In the genomic region with DNA sequence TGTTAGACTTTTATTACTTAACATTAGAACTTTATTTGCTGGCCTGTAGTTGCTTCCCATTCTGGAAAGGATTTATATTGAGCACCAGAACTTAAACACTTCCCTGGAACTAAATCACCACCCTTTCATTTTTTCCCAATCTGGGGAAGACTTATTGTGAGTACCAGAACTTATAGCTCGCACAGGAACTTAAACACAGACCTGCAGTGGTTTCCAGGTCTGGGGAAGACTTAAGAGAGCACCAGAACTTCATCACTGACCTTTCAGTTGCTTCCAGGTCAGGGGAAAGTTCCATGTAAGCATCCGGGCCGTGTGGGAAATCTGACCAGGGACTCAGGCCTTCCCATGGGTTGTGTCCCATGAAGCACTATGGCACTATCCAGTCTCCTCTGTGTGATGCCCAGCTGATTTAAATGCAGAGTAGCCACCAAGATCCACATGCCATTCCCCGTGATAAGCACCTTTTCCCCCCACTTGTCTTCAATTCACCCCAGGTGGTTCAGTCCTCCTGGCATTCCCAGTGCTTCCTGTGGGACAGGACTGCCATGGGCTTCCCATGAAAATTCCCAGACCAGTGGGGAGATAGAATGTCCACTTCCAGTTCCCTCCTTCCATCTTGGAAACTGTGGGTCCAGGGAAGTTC, we compare ENCODE assay signal across 1 cellular context.
TF ChIP-seq lines count a peak whose summit lies in the region.

No MANE protein-coding gene starts in this region.

TF ChIP-seq in K562, 482 proteins besides CTCF, POLR2A, EP300 and RAD21 (continued from another document and continues in another):
- TF ChIP-seq, protein P1, sequence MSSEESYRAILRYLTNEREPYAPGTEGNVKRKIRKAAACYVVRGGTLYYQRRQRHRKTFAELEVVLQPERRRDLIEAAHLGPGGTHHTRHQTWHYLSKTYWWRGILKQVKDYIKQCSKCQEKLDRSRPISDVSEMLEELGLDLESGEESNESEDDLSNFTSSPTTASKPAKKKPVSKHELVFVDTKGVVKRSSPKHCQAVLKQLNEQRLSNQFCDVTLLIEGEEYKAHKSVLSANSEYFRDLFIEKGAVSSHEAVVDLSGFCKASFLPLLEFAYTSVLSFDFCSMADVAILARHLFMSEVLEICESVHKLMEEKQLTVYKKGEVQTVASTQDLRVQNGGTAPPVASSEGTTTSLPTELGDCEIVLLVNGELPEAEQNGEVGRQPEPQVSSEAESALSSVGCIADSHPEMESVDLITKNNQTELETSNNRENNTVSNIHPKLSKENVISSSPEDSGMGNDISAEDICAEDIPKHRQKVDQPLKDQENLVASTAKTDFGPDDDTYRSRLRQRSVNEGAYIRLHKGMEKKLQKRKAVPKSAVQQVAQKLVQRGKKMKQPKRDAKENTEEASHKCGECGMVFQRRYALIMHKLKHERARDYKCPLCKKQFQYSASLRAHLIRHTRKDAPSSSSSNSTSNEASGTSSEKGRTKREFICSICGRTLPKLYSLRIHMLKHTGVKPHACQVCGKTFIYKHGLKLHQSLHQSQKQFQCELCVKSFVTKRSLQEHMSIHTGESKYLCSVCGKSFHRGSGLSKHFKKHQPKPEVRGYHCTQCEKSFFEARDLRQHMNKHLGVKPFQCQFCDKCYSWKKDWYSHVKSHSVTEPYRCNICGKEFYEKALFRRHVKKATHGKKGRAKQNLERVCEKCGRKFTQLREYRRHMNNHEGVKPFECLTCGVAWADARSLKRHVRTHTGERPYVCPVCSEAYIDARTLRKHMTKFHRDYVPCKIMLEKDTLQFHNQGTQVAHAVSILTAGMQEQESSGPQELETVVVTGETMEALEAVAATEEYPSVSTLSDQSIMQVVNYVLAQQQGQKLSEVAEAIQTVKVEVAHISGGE (CRISPR knock-in tag; IDR thresholded peaks at IDR 0.05) = peak in 2 of 3 experiments; percentile 65 to 90; a peak in 4 of 6 replicates
- TF ChIP-seq, protein P2, sequence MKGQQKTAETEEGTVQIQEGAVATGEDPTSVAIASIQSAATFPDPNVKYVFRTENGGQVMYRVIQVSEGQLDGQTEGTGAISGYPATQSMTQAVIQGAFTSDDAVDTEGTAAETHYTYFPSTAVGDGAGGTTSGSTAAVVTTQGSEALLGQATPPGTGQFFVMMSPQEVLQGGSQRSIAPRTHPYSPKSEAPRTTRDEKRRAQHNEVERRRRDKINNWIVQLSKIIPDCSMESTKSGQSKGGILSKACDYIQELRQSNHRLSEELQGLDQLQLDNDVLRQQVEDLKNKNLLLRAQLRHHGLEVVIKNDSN (CRISPR knock-in tag; IDR thresholded peaks at IDR 0.05) = no peak
- TF ChIP-seq CBFB (CRISPR knock-in tag; IDR thresholded peaks at IDR 0.05) (no peak), PRPF4 (IDR thresholded peaks at IDR 0.05; ENCODE audit: insufficient read depth, low read depth, low read length, poor library complexity, severe bottlenecking) (no peak), PHTF2 (CRISPR knock-in tag; IDR thresholded peaks at IDR 0.05) (no peak), NRF1 (conservative IDR thresholded peaks at IDR 0.05 in 1 of 2, IDR thresholded peaks at IDR 0.05 in 1 of 2) (no peak), EHMT2 (IDR thresholded peaks at IDR 0.05) (0 out of 2 replicates have a peak, but pooled peaks have one; percentile 14), KDM5B (IDR thresholded peaks at IDR 0.05; ENCODE audit: insufficient replicate concordance, low read depth, low read length) (no peak), CTBP1 (IDR thresholded peaks at IDR 0.05; ENCODE audit: borderline replicate concordance) (no peak), NR2C2 (CRISPR knock-in tag; IDR thresholded peaks at IDR 0.05) (peak; percentile 92), NR2C2 (tag; IDR thresholded peaks at IDR 0.05) (peak; percentile 88), EWSR1 (IDR thresholded peaks at IDR 0.05; ENCODE audit: borderline replicate concordance, low read depth, partially characterized antibody) (no peak), RCOR1 (IDR thresholded peaks at IDR 0.05; ENCODE audit: borderline replicate concordance in 1 of 2, low read depth in 2 of 2, low read length in 2 of 2) (no peak), GABPA (tag; conservative IDR thresholded peaks at IDR 0.05; ENCODE audit: low read depth) (peak; percentile 43; the same call in 1 of the 2 replicates), ZNF133 (CRISPR knock-in tag; IDR thresholded peaks at IDR 0.05) (no peak), GABPB1 (CRISPR knock-in tag; IDR thresholded peaks at IDR 0.05) (peak; percentile 73), PTTG1 (tag; IDR thresholded peaks at IDR 0.05; ENCODE audit: low read depth) (no peak), BDP1 (IDR thresholded peaks at IDR 0.05; ENCODE audit: insufficient read depth, insufficient read length) (no peak), NR2C1 (IDR thresholded peaks at IDR 0.05) (peak; percentile 92), NR2C1 (tag; IDR thresholded peaks at IDR 0.05) (peak; percentile 93), ZNF830 (CRISPR knock-in tag; IDR thresholded peaks at IDR 0.05) (no peak), PPARD (CRISPR knock-in tag; IDR thresholded peaks at IDR 0.05) (no peak), RBM34 (IDR thresholded peaks at IDR 0.05; ENCODE audit: borderline replicate concordance, insufficient read depth, low read length) (no peak), DIDO1 (tag; IDR thresholded peaks at IDR 0.05; ENCODE audit: low read depth) (no peak), SREBF1 (IDR thresholded peaks at IDR 0.05; ENCODE audit: borderline replicate concordance, low read depth, low read length) (no peak), POU5F1 (IDR thresholded peaks at IDR 0.05; ENCODE audit: borderline replicate concordance, low read depth, low read length, partially characterized antibody) (no peak)
- TF ChIP-seq, protein P3, sequence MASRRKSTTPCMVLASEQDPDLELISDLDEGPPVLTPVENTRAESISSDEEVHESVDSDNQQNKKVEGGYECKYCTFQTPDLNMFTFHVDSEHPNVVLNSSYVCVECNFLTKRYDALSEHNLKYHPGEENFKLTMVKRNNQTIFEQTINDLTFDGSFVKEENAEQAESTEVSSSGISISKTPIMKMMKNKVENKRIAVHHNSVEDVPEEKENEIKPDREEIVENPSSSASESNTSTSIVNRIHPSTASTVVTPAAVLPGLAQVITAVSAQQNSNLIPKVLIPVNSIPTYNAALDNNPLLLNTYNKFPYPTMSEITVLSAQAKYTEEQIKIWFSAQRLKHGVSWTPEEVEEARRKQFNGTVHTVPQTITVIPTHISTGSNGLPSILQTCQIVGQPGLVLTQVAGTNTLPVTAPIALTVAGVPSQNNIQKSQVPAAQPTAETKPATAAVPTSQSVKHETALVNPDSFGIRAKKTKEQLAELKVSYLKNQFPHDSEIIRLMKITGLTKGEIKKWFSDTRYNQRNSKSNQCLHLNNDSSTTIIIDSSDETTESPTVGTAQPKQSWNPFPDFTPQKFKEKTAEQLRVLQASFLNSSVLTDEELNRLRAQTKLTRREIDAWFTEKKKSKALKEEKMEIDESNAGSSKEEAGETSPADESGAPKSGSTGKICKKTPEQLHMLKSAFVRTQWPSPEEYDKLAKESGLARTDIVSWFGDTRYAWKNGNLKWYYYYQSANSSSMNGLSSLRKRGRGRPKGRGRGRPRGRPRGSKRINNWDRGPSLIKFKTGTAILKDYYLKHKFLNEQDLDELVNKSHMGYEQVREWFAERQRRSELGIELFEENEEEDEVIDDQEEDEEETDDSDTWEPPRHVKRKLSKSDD (conservative IDR thresholded peaks at IDR 0.05; ENCODE audit: low read length) = no peak
- TF ChIP-seq, protein P4, sequence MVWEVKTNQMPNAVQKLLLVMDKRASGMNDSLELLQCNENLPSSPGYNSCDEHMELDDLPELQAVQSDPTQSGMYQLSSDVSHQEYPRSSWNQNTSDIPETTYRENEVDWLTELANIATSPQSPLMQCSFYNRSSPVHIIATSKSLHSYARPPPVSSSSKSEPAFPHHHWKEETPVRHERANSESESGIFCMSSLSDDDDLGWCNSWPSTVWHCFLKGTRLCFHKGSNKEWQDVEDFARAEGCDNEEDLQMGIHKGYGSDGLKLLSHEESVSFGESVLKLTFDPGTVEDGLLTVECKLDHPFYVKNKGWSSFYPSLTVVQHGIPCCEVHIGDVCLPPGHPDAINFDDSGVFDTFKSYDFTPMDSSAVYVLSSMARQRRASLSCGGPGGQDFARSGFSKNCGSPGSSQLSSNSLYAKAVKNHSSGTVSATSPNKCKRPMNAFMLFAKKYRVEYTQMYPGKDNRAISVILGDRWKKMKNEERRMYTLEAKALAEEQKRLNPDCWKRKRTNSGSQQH (CRISPR knock-in tag; IDR thresholded peaks at IDR 0.05) = no peak
- TF ChIP-seq, protein P5, sequence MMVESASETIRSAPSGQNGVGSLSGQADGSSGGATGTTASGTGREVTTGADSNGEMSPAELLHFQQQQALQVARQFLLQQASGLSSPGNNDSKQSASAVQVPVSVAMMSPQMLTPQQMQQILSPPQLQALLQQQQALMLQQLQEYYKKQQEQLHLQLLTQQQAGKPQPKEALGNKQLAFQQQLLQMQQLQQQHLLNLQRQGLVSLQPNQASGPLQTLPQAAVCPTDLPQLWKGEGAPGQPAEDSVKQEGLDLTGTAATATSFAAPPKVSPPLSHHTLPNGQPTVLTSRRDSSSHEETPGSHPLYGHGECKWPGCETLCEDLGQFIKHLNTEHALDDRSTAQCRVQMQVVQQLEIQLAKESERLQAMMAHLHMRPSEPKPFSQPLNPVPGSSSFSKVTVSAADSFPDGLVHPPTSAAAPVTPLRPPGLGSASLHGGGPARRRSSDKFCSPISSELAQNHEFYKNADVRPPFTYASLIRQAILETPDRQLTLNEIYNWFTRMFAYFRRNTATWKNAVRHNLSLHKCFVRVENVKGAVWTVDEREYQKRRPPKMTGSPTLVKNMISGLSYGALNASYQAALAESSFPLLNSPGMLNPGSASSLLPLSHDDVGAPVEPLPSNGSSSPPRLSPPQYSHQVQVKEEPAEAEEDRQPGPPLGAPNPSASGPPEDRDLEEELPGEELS (CRISPR knock-in tag; IDR thresholded peaks at IDR 0.05; ENCODE audit: borderline replicate concordance) = no peak
- TF ChIP-seq, protein P6, sequence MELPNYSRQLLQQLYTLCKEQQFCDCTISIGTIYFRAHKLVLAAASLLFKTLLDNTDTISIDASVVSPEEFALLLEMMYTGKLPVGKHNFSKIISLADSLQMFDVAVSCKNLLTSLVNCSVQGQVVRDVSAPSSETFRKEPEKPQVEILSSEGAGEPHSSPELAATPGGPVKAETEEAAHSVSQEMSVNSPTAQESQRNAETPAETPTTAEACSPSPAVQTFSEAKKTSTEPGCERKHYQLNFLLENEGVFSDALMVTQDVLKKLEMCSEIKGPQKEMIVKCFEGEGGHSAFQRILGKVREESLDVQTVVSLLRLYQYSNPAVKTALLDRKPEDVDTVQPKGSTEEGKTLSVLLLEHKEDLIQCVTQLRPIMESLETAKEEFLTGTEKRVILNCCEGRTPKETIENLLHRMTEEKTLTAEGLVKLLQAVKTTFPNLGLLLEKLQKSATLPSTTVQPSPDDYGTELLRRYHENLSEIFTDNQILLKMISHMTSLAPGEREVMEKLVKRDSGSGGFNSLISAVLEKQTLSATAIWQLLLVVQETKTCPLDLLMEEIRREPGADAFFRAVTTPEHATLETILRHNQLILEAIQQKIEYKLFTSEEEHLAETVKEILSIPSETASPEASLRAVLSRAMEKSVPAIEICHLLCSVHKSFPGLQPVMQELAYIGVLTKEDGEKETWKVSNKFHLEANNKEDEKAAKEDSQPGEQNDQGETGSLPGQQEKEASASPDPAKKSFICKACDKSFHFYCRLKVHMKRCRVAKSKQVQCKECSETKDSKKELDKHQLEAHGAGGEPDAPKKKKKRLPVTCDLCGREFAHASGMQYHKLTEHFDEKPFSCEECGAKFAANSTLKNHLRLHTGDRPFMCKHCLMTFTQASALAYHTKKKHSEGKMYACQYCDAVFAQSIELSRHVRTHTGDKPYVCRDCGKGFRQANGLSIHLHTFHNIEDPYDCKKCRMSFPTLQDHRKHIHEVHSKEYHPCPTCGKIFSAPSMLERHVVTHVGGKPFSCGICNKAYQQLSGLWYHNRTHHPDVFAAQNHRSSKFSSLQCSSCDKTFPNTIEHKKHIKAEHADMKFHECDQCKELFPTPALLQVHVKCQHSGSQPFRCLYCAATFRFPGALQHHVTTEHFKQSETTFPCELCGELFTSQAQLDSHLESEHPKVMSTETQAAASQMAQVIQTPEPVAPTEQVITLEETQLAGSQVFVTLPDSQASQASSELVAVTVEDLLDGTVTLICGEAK (IDR thresholded peaks at IDR 0.05) = peak; percentile 76
- TF ChIP-seq, protein P6 (CRISPR knock-in tag; IDR thresholded peaks at IDR 0.05) = no peak
- TF ChIP-seq, protein P7, sequence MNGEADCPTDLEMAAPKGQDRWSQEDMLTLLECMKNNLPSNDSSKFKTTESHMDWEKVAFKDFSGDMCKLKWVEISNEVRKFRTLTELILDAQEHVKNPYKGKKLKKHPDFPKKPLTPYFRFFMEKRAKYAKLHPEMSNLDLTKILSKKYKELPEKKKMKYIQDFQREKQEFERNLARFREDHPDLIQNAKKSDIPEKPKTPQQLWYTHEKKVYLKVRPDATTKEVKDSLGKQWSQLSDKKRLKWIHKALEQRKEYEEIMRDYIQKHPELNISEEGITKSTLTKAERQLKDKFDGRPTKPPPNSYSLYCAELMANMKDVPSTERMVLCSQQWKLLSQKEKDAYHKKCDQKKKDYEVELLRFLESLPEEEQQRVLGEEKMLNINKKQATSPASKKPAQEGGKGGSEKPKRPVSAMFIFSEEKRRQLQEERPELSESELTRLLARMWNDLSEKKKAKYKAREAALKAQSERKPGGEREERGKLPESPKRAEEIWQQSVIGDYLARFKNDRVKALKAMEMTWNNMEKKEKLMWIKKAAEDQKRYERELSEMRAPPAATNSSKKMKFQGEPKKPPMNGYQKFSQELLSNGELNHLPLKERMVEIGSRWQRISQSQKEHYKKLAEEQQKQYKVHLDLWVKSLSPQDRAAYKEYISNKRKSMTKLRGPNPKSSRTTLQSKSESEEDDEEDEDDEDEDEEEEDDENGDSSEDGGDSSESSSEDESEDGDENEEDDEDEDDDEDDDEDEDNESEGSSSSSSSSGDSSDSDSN (IDR thresholded peaks at IDR 0.05; ENCODE audit: borderline replicate concordance in 1 of 2, low read depth in 2 of 2, low read length in 2 of 2) = no peak
